Comparison of ENCODE assay signal across 18 cellular contexts in genomic region chr10:91691255-91691654, GRCh38.
"Had no signal": no experiment of that assay in that cellular context is flagged by ENCODE, and none has a peak within 500 bp of the region (broad histone marks: within the 10 kb centered on the region; RNA-seq: fewer than 3 reads in every experiment).

No MANE protein-coding gene starts in this region.

- H3K4me2 ChIP-seq: neural progenitor cell had no signal

- H3K79me2 ChIP-seq: parathyroid adenoma had no signal

- H3K4me3 ChIP-seq: esophagus squamous epithelium, left ventricle myocardium inferior, neural progenitor cell, skin epidermis had no signal

- H3K9me3 ChIP-seq: esophagus squamous epithelium, left ventricle myocardium inferior had no signal

- H3K4me3 Mint-ChIP-seq: mesothelial cell of epicardium; neural progenitor cell; stimulated activated naive CD8-positive, alpha-beta T cell treated with anti-CD3 and anti-CD28 coated beads, Interleukin-15, amount 100 ng/mL, for 72 hours had no signal

- H3K4me1 Mint-ChIP-seq: mesothelial cell of epicardium, neural progenitor cell had no signal

- FAIRE-seq: islet of Langerhans had no signal

- H3K36me3 Mint-ChIP-seq: activated naive CD4-positive, alpha-beta T cell treated with anti-CD3 and anti-CD28 coated beads, Interleukin-2, amount 50 U/mL, for 72 hours; mesothelial cell of epicardium; neural progenitor cell had no signal

- H3K36me3 ChIP-seq: brain microvascular endothelial cell, esophagus squamous epithelium, left ventricle myocardium inferior, neural progenitor cell had no signal

- H3K27me3 ChIP-seq: brain microvascular endothelial cell, esophagus squamous epithelium, neural progenitor cell had no signal

- H3K27ac Mint-ChIP-seq: activated naive CD4-positive, alpha-beta T cell treated with anti-CD3 and anti-CD28 coated beads, Interleukin-2, amount 50 U/mL, for 72 hours; mesothelial cell of epicardium; neural progenitor cell had no signal

- H2AFZ ChIP-seq: neural progenitor cell had no signal

- H3K9ac ChIP-seq: neural progenitor cell, parathyroid adenoma had no signal

- DNase-seq: activated CD4-positive, alpha-beta T cell treated with anti-CD3 and anti-CD28 coated beads, Interleukin-2, amount 50 U/mL, for 4 hours; activated T-cell treated with anti-CD3 and anti-CD28 coated beads, Interleukin-2, amount 50 U/mL, for 1 hour; amniotic stem cell; brain microvascular endothelial cell; dermis blood vessel endothelial cell; esophagus squamous epithelium; foreskin fibroblast; head of caudate nucleus; left ventricle myocardium inferior; stimulated activated CD4-positive, alpha-beta T cell treated with anti-CD3 and anti-CD28 coated beads, Interleukin-4, amount 100 ng/mL, for 4 hours; stimulated activated naive CD8-positive, alpha-beta T cell treated with anti-CD3 and anti-CD28 coated beads, Interleukin-15, amount 100 ng/mL, for 72 hours had no signal

- H3K9me3 Mint-ChIP-seq: activated naive CD4-positive, alpha-beta T cell treated with anti-CD3 and anti-CD28 coated beads, Interleukin-2, amount 50 U/mL, for 72 hours; mesothelial cell of epicardium; neural progenitor cell; stimulated activated naive CD8-positive, alpha-beta T cell treated with anti-CD3 and anti-CD28 coated beads, Interleukin-15, amount 100 ng/mL, for 72 hours had no signal

- H3K27ac ChIP-seq: brain microvascular endothelial cell, esophagus squamous epithelium, left ventricle myocardium inferior, neural progenitor cell, parathyroid adenoma had no signal

- H3K4me1 ChIP-seq: left ventricle myocardium inferior, neural progenitor cell had no signal

- ATAC-seq: activated CD4-positive, CD25-positive, alpha-beta regulatory T cell treated with anti-CD3 and anti-CD28 coated beads, Interleukin-2, amount 50 U/mL, for 24 hours; activated naive CD4-positive, alpha-beta T cell treated with anti-CD3 and anti-CD28 coated beads, Interleukin-2, amount 50 U/mL, for 72 hours; stimulated activated naive CD8-positive, alpha-beta T cell treated with anti-CD3 and anti-CD28 coated beads, Interleukin-15, amount 100 ng/mL, for 72 hours had no signal
